Comparison of ENCODE assay signal across 8 cellular contexts in genomic region chr17:14201087-14201486, GRCh38.
DNase-seq lines count a peak whose midpoint lies in the region; ATAC-seq and TF ChIP-seq lines count a peak whose summit lies in the region.
"Had no signal": no experiment of that assay in that cellular context is flagged by ENCODE, and none has a peak within 500 bp of the region (broad histone marks: within the 10 kb centered on the region; RNA-seq: fewer than 3 reads in every experiment).

No MANE protein-coding gene starts in this region.

- H3K4me3 Mint-ChIP-seq in effector memory CD8-positive, alpha-beta T cell: peak overlapping the region; percentile 46 to 57
- H3K4me3 Mint-ChIP-seq: stimulated activated naive B cell treated with anti-CD40 and anti-IgM and Interleukin-4, amounts not matched to agents 10 μg/mL and 1 μg/mL and 100 μg/mL, for 72 hours had no signal

- H3K4me1 Mint-ChIP-seq in effector memory CD8-positive, alpha-beta T cell (ENCODE audit: low read depth in 2 of 2): peaks cover 92 to 95% of the 10 kb centered on the region in 2 donors

- no peaks in the 10 kb centered on the region for H3K36me3 ChIP-seq in HEK293 (ENCODE audit: control insufficient read depth in 2 of 2, insufficient read depth in 1 of 2, low read length in 2 of 2)

- ATAC-seq in effector memory CD8-positive, alpha-beta T cell (replicated peaks): peak; percentile 48
- no peak for ATAC-seq in GM21723 (IDR thresholded peaks at IDR 0.05; ENCODE audit: unreplicated experiment)
- ATAC-seq: stimulated activated naive B cell treated with anti-CD40 and anti-IgM and Interleukin-4, amounts not matched to agents 10 μg/mL and 1 μg/mL and 100 μg/mL, for 72 hours had no signal

- no peaks in the 10 kb centered on the region for H3K9me3 ChIP-seq in HEK293 (ENCODE audit: control insufficient read depth, insufficient read depth, low read depth, low read length)

- peaks cover 0 to 2% of the 10 kb centered on the region in 2 donors for H3K9me3 Mint-ChIP-seq in effector memory CD8-positive, alpha-beta T cell
- H3K9me3 Mint-ChIP-seq: stimulated activated naive B cell treated with anti-CD40 and anti-IgM and Interleukin-4, amounts not matched to agents 10 μg/mL and 1 μg/mL and 100 μg/mL, for 72 hours had no signal

- H3K27ac ChIP-seq in HEK293 (ENCODE audit: extremely low read depth, low read depth, low read length): no peak overlapping the region

- no peak overlapping the region for H3K4me3 ChIP-seq in HEK293 (ENCODE audit: low read depth, low read length)

- H3K27ac Mint-ChIP-seq in effector memory CD8-positive, alpha-beta T cell: peak overlapping the region; percentile 74 to 95
- H3K27ac Mint-ChIP-seq: stimulated activated naive B cell treated with anti-CD40 and anti-IgM and Interleukin-4, amounts not matched to agents 10 μg/mL and 1 μg/mL and 100 μg/mL, for 72 hours had no signal

- H3K27me3 Mint-ChIP-seq in effector memory CD8-positive, alpha-beta T cell: no peaks in the 10 kb centered on the region

- CTCF ChIA-PET in HEK293 (lab: Yijun Ruan, JAX): no interaction called here

- peaks cover 10% of the 10 kb centered on the region for H3K4me1 ChIP-seq in HEK293 (ENCODE audit: control insufficient read depth, insufficient read depth, low read length)

- peaks cover 8% of the 10 kb centered on the region for H3K36me3 Mint-ChIP-seq in effector memory CD8-positive, alpha-beta T cell (ENCODE audit: insufficient read depth)

- TF ChIP-seq CTCF in HEK293 (tag by site-specific recombination; IDR thresholded peaks at IDR 0.05): no peak

- DNase-seq in activated CD4-positive, alpha-beta T cell treated with anti-CD3 and anti-CD28 coated beads for 4 hours: peak; percentile 35 to 43
- peak in 2 of 3 experiments; percentile 17 to 29 for DNase-seq in effector memory CD8-positive, alpha-beta T cell
- DNase-seq in stimulated activated CD4-positive, alpha-beta T cell treated with anti-CD3 and anti-CD28 coated beads, Interleukin-4, amount 100 ng/mL, for 24 hours: peak; percentile 42
- DNase-seq in NCI-H748 treated with DMSO at 0.1 percent for 48 hours (lab: John Stamatoyannopoulos, UW) (no peak), OCI-M2 (lab: John Stamatoyannopoulos, UW; ENCODE audit: unreplicated experiment) (no peak)
- DNase-seq: stimulated activated naive B cell treated with anti-CD40 and anti-IgM and Interleukin-4, amounts not matched to agents 10 μg/mL and 1 μg/mL and 100 μg/mL, for 72 hours had no signal

- POLR2A ChIA-PET in HEK293 (lab: Yijun Ruan, JAX): no interaction called here

TF ChIP-seq in HEK293, 187 proteins besides CTCF, POLR2A, EP300 and RAD21:
- no peak for TF ChIP-seq ZNF544 (tag by site-specific recombination; IDR thresholded peaks at IDR 0.05)
- TF ChIP-seq, protein P1, sequence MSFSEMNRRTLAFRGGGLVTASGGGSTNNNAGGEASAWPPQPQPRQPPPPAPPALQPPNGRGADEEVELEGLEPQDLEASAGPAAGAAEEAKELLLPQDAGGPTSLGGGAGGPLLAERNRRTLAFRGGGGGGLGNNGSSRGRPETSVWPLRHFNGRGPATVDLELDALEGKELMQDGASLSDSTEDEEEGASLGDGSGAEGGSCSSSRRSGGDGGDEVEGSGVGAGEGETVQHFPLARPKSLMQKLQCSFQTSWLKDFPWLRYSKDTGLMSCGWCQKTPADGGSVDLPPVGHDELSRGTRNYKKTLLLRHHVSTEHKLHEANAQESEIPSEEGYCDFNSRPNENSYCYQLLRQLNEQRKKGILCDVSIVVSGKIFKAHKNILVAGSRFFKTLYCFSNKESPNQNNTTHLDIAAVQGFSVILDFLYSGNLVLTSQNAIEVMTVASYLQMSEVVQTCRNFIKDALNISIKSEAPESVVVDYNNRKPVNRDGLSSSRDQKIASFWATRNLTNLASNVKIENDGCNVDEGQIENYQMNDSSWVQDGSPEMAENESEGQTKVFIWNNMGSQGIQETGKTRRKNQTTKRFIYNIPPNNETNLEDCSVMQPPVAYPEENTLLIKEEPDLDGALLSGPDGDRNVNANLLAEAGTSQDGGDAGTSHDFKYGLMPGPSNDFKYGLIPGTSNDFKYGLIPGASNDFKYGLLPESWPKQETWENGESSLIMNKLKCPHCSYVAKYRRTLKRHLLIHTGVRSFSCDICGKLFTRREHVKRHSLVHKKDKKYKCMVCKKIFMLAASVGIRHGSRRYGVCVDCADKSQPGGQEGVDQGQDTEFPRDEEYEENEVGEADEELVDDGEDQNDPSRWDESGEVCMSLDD (tag by site-specific recombination; IDR thresholded peaks at IDR 0.05): no peak
- no peak for TF ChIP-seq ZBTB17 (tag by site-specific recombination; IDR thresholded peaks at IDR 0.05)
- no peak for TF ChIP-seq YY2 (tag by site-specific recombination; IDR thresholded peaks at IDR 0.05)
- TF ChIP-seq, protein P2, sequence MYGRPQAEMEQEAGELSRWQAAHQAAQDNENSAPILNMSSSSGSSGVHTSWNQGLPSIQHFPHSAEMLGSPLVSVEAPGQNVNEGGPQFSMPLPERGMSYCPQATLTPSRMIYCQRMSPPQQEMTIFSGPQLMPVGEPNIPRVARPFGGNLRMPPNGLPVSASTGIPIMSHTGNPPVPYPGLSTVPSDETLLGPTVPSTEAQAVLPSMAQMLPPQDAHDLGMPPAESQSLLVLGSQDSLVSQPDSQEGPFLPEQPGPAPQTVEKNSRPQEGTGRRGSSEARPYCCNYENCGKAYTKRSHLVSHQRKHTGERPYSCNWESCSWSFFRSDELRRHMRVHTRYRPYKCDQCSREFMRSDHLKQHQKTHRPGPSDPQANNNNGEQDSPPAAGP (tag by site-specific recombination; IDR thresholded peaks at IDR 0.05): 0 out of 2 replicates have a peak, but pooled peaks have one; percentile 49
- TF ChIP-seq TCF7L2 (IDR thresholded peaks at IDR 0.05; ENCODE audit: borderline replicate concordance, low read depth, low read length): peak; percentile 72; the same call in 1 of the 2 replicates
- no peak for TF ChIP-seq ZIC2 (tag by site-specific recombination; IDR thresholded peaks at IDR 0.05)
- no peak for TF ChIP-seq SP2 (tag by site-specific recombination; IDR thresholded peaks at IDR 0.05)
- no peak for TF ChIP-seq ZNF580 (tag by site-specific recombination; IDR thresholded peaks at IDR 0.05)
- TF ChIP-seq OSR2 (tag by site-specific recombination; IDR thresholded peaks at IDR 0.05): 0 out of 2 replicates have a peak, but pooled peaks have one; percentile 8
- TF ChIP-seq, protein P3, sequence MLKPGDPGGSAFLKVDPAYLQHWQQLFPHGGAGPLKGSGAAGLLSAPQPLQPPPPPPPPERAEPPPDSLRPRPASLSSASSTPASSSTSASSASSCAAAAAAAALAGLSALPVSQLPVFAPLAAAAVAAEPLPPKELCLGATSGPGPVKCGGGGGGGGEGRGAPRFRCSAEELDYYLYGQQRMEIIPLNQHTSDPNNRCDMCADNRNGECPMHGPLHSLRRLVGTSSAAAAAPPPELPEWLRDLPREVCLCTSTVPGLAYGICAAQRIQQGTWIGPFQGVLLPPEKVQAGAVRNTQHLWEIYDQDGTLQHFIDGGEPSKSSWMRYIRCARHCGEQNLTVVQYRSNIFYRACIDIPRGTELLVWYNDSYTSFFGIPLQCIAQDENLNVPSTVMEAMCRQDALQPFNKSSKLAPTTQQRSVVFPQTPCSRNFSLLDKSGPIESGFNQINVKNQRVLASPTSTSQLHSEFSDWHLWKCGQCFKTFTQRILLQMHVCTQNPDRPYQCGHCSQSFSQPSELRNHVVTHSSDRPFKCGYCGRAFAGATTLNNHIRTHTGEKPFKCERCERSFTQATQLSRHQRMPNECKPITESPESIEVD (tag by site-specific recombination; IDR thresholded peaks at IDR 0.05): peak; percentile 50; the same call in 1 of the 2 replicates
- 0 out of 2 replicates have a peak, but pooled peaks have one; percentile 28 for TF ChIP-seq ZNF843 (tag by site-specific recombination; IDR thresholded peaks at IDR 0.05)
- peak; percentile 68; the same call in 1 of the 2 replicates for TF ChIP-seq TRIM28 (IDR thresholded peaks at IDR 0.05; ENCODE audit: borderline replicate concordance, low read length)
- peak; percentile 89 for TF ChIP-seq ZFHX2 (tag by site-specific recombination; conservative IDR thresholded peaks at IDR 0.05)
- peak; percentile 86 for TF ChIP-seq EGR2 (tag by site-specific recombination; IDR thresholded peaks at IDR 0.05; ENCODE audit: low read depth)
- TF ChIP-seq, protein P4, sequence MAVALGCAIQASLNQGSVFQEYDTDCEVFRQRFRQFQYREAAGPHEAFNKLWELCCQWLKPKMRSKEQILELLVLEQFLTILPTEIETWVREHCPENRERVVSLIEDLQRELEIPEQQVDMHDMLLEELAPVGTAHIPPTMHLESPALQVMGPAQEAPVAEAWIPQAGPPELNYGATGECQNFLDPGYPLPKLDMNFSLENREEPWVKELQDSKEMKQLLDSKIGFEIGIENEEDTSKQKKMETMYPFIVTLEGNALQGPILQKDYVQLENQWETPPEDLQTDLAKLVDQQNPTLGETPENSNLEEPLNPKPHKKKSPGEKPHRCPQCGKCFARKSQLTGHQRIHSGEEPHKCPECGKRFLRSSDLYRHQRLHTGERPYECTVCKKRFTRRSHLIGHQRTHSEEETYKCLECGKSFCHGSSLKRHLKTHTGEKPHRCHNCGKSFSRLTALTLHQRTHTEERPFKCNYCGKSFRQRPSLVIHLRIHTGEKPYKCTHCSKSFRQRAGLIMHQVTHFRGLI (tag by site-specific recombination; IDR thresholded peaks at IDR 0.05): no peak
- TF ChIP-seq KLF1 (tag by site-specific recombination; IDR thresholded peaks at IDR 0.05): peak; percentile 65
- 0 out of 2 replicates have a peak, but pooled peaks have one; percentile 44 for TF ChIP-seq GFI1B (tag by site-specific recombination; IDR thresholded peaks at IDR 0.05)

Comparison
In these comparisons a context has a peak if more than half of its experiments do, and no peak if none do; other contexts are left out.
1. DNase-seq: peak in activated CD4-positive, alpha-beta T cell treated with anti-CD3 and anti-CD28 coated beads for 4 hours (2 of 2), effector memory CD8-positive, alpha-beta T cell (2 of 3) and stimulated activated CD4-positive, alpha-beta T cell treated with anti-CD3 and anti-CD28 coated beads, Interleukin-4, amount 100 ng/mL, for 24 hours (single experiment); none in NCI-H748 treated with DMSO at 0.1 percent for 48 hours (single experiment) and OCI-M2 (single experiment).